Comparison of ENCODE assay signal across 17 cellular contexts in the genomic region with DNA sequence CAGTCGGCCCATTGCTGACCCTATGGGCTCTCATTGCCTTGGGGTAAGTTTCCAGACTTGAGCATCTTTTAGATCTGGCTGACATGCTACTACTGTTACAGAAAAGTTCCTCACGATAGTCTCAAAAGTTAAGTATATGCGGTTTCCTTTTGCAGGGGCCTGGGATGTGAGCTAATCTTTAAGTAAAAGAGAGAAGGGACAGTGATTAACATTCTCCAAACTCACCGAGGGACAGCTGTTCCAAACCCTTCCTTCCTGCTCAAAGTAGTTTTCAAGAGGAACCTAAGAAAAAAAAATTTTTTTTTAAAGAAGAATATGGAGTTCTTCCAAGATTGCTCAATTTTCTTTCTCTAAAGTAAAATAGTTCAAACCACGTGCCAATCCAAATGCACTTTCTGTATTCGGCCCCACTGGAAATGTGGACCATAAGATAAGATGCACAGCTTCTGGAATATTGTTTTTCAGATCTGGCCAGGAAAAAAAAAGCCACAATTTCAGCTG.
DNase-seq lines count a peak whose midpoint lies in the region; ATAC-seq and TF ChIP-seq lines count a peak whose summit lies in the region.
"Had no signal": no experiment of that assay in that cellular context is flagged by ENCODE, and none has a peak within 500 bp of the region (broad histone marks: within the 10 kb centered on the region; RNA-seq: fewer than 3 reads in every experiment).

No MANE protein-coding gene starts in this region.

- no peaks in the 10 kb centered on the region for H3K36me3 Mint-ChIP-seq in stimulated activated naive B cell treated with anti-CD40 and anti-IgM and Interleukin-4, amounts not matched to agents 10 μg/mL and 1 μg/mL and 100 μg/mL, for 72 hours
- H3K36me3 Mint-ChIP-seq: CD14-positive monocyte; stimulated activated memory B cell treated with anti-CD40 and anti-IgM and Interleukin-4, amounts not matched to agents 10 μg/mL and 1 μg/mL and 100 μg/mL, for 72 hours had no signal

- no peak for TF ChIP-seq EP300 in suprapubic skin (IDR thresholded peaks at IDR 0.05)

- WGBS in mesendoderm (ENCODE audit: extremely low coverage, insufficient coverage, low lambda C conversion rate) = no CpG with 5 or more reads among the region's 6 CpGs
- 24% methylated on average over 6 of the region's 6 CpGs for WGBS in suprapubic skin

- CTCF ChIA-PET in RWPE1 (lab: Yijun Ruan, JAX) = interaction anchor here (0.7 to 1.2 kb wide), 2 partner anchors 56 to 216 kb away, joined by 3 to 4 read pairs; no protein-coding TSS in a partner anchor

- no peak overlapping the region for H3K9ac ChIP-seq in mesendoderm (ENCODE audit: low read length)

- H3K23ac ChIP-seq in mesendoderm (ENCODE audit: low read length) = no peak overlapping the region

- H3K56ac ChIP-seq in mesendoderm (ENCODE audit: low read length) = no peak overlapping the region

- no peak overlapping the region for H3K4me3 ChIP-seq in mesendoderm (ENCODE audit: low read length)
- no peak overlapping the region for H3K4me3 ChIP-seq in suprapubic skin

- no peaks in the 10 kb centered on the region for H3K79me1 ChIP-seq in mesendoderm (ENCODE audit: low read length)

- H2AK5ac ChIP-seq in mesendoderm (ENCODE audit: low read length) = no peak overlapping the region

- H3K4me3 Mint-ChIP-seq in stimulated activated naive B cell treated with anti-CD40 and anti-IgM and Interleukin-4, amounts not matched to agents 10 μg/mL and 1 μg/mL and 100 μg/mL, for 72 hours = no peak overlapping the region
- H3K4me3 Mint-ChIP-seq: activated T-cell treated with anti-CD3 and anti-CD28 coated beads, Interleukin-2, amount 50 U/mL, for 24 hours; CD14-positive monocyte; stimulated activated memory B cell treated with anti-CD40 and anti-IgM and Interleukin-4, amounts not matched to agents 10 μg/mL and 1 μg/mL and 100 μg/mL, for 72 hours had no signal

- no peak overlapping the region for H4K5ac ChIP-seq in mesendoderm (ENCODE audit: low read length)

- H3K27me3 ChIP-seq in mesendoderm (ENCODE audit: insufficient read depth, low read length, poor library complexity) = no peaks in the 10 kb centered on the region
- no peaks in the 10 kb centered on the region for H3K27me3 ChIP-seq in suprapubic skin
- H3K27me3 ChIP-seq: foreskin keratinocyte had no signal

- no peaks in the 10 kb centered on the region for H3K36me3 ChIP-seq in mesendoderm (ENCODE audit: control insufficient read depth, insufficient read depth, low read length)
- no peaks in the 10 kb centered on the region for H3K36me3 ChIP-seq in suprapubic skin

- H3K4me1 ChIP-seq in mesendoderm (ENCODE audit: control insufficient read depth, low read depth, low read length) (no peaks in the 10 kb centered on the region), suprapubic skin (peaks cover 10% of the 10 kb centered on the region)

- H2BK5ac ChIP-seq in mesendoderm (ENCODE audit: low read length) = no peak overlapping the region

- no peak overlapping the region for H3K27ac ChIP-seq in mesendoderm (ENCODE audit: low read depth, low read length)
- peak overlapping the region; percentile 50 for H3K27ac ChIP-seq in suprapubic skin
- no peak overlapping the region for H3K27ac ChIP-seq in RWPE1
- H3K27ac ChIP-seq: foreskin keratinocyte had no signal

- H3K9me3 ChIP-seq in suprapubic skin = no peaks in the 10 kb centered on the region

- H3K27ac Mint-ChIP-seq in stimulated activated naive B cell treated with anti-CD40 and anti-IgM and Interleukin-4, amounts not matched to agents 10 μg/mL and 1 μg/mL and 100 μg/mL, for 72 hours = no peak overlapping the region
- H3K27ac Mint-ChIP-seq: activated T-cell treated with anti-CD3 and anti-CD28 coated beads, Interleukin-2, amount 50 U/mL, for 24 hours; CD14-positive monocyte; stimulated activated memory B cell treated with anti-CD40 and anti-IgM and Interleukin-4, amounts not matched to agents 10 μg/mL and 1 μg/mL and 100 μg/mL, for 72 hours had no signal

- H2BK15ac ChIP-seq in mesendoderm (replicated peaks; ENCODE audit: low read depth) = peak overlapping the region; percentile 66

- H4K8ac ChIP-seq in mesendoderm (ENCODE audit: low read depth, low read length) = no peak overlapping the region

- peak; percentile 5 for DNase-seq in OCI-M1 (lab: John Stamatoyannopoulos, UW)
- DNase-seq in fibroblast of gingiva (ENCODE audit: low read depth) = peak; percentile 46
- no peak for DNase-seq in mesendoderm
- DNase-seq in suprapubic skin (ENCODE audit: low spot score in 2 of 2) = no peak
- DNase-seq in stimulated activated naive B cell treated with anti-CD40 and anti-IgM and Interleukin-4, amounts not matched to agents 10 μg/mL and 1 μg/mL and 100 μg/mL, for 72 hours = no peak
- DNase-seq in RWPE1 (ENCODE audit: low spot score) = no peak
- no peak for DNase-seq in NCI-H2107 treated with DMSO at 0.1 percent for 48 hours (lab: John Stamatoyannopoulos, UW; ENCODE audit: unreplicated experiment)
- DNase-seq: activated T-cell treated with anti-CD3 and anti-CD28 coated beads, Interleukin-2, amount 50 U/mL, for 24 hours; central memory CD4-positive, alpha-beta T cell; foreskin keratinocyte; NCI-H1417; NCI-H69; occipital lobe; SHP77 treated with DMSO at 0.1 percent for 48 hours had no signal

- H3K4ac ChIP-seq in mesendoderm (ENCODE audit: low read depth, low read length) = no peak overlapping the region

- ATAC-seq in stimulated activated naive B cell treated with anti-CD40 and anti-IgM and Interleukin-4, amounts not matched to agents 10 μg/mL and 1 μg/mL and 100 μg/mL, for 72 hours (replicated peaks) = no peak
- ATAC-seq in HG02973 (IDR thresholded peaks at IDR 0.05; ENCODE audit: unreplicated experiment) = no peak
- ATAC-seq: foreskin keratinocyte; stimulated activated memory B cell treated with anti-CD40 and anti-IgM and Interleukin-4, amounts not matched to agents 10 μg/mL and 1 μg/mL and 100 μg/mL, for 72 hours had no signal

- POLR2A ChIA-PET in RWPE1 (lab: Yijun Ruan, JAX; ENCODE audit: low non-redundant PET) = no interaction called here

- no peak overlapping the region for H2BK120ac ChIP-seq in mesendoderm (ENCODE audit: low read depth, low read length)

- H3K9me3 Mint-ChIP-seq in stimulated activated naive B cell treated with anti-CD40 and anti-IgM and Interleukin-4, amounts not matched to agents 10 μg/mL and 1 μg/mL and 100 μg/mL, for 72 hours = no peaks in the 10 kb centered on the region
- H3K9me3 Mint-ChIP-seq: activated T-cell treated with anti-CD3 and anti-CD28 coated beads, Interleukin-2, amount 50 U/mL, for 24 hours; CD14-positive monocyte had no signal

- H3K27me3 Mint-ChIP-seq in stimulated activated naive B cell treated with anti-CD40 and anti-IgM and Interleukin-4, amounts not matched to agents 10 μg/mL and 1 μg/mL and 100 μg/mL, for 72 hours = peaks cover 3 to 7% of the 10 kb centered on the region in 2 donors
- H3K27me3 Mint-ChIP-seq: activated T-cell treated with anti-CD3 and anti-CD28 coated beads, Interleukin-2, amount 50 U/mL, for 24 hours; stimulated activated memory B cell treated with anti-CD40 and anti-IgM and Interleukin-4, amounts not matched to agents 10 μg/mL and 1 μg/mL and 100 μg/mL, for 72 hours had no signal

- H3K18ac ChIP-seq in mesendoderm (ENCODE audit: low read length) = peak overlapping the region; percentile 51

- no peak overlapping the region for H3K4me2 ChIP-seq in mesendoderm (ENCODE audit: low read length)

- no peaks in the 10 kb centered on the region for H3K79me2 ChIP-seq in mesendoderm (ENCODE audit: control insufficient read depth, insufficient read depth, low read length)

- no peak for TF ChIP-seq CTCF in suprapubic skin (IDR thresholded peaks at IDR 0.05)
- TF ChIP-seq CTCF in RWPE1 (conservative IDR thresholded peaks at IDR 0.05; ENCODE audit: low read depth) = no peak

- H3K4me1 Mint-ChIP-seq in stimulated activated naive B cell treated with anti-CD40 and anti-IgM and Interleukin-4, amounts not matched to agents 10 μg/mL and 1 μg/mL and 100 μg/mL, for 72 hours = no peaks in the 10 kb centered on the region
- H3K4me1 Mint-ChIP-seq: stimulated activated memory B cell treated with anti-CD40 and anti-IgM and Interleukin-4, amounts not matched to agents 10 μg/mL and 1 μg/mL and 100 μg/mL, for 72 hours had no signal

- no peak for TF ChIP-seq POLR2A in suprapubic skin (IDR thresholded peaks at IDR 0.05)

Comparison
In these comparisons a context has a peak if more than half of its experiments do, and no peak if none do; other contexts are left out.
1. DNase-seq: peak in OCI-M1 (single experiment) and fibroblast of gingiva (single experiment); none in mesendoderm (single experiment), suprapubic skin (0 of 2), stimulated activated naive B cell treated with anti-CD40 and anti-IgM and Interleukin-4, amounts not matched to agents 10 μg/mL and 1 μg/mL and 100 μg/mL, for 72 hours (single experiment), RWPE1 (single experiment) and NCI-H2107 treated with DMSO at 0.1 percent for 48 hours (single experiment).